Comparison of ENCODE assay signal across 2 cellular contexts in genomic region chr7:76364198-76364584, GRCh38.
TF ChIP-seq lines count a peak whose summit lies in the region.

No MANE protein-coding gene starts in this region.

TF ChIP-seq in GM23338, 12 proteins besides CTCF, POLR2A, EP300 and RAD21:
- TF ChIP-seq ETS1 (IDR thresholded peaks at IDR 0.05) (no peak), POLR2AphosphoS5 (IDR thresholded peaks at IDR 0.05; ENCODE audit: low read depth) (no peak), JUNB (IDR thresholded peaks at IDR 0.05; ENCODE audit: unreplicated experiment) (no peak), EZH2 (IDR thresholded peaks at IDR 0.05; ENCODE audit: low read depth, unreplicated experiment) (no peak), CREB1 (CRISPR knock-in tag; IDR thresholded peaks at IDR 0.05; ENCODE audit: low read depth) (no peak), EZH2phosphoT487 (IDR thresholded peaks at IDR 0.05; ENCODE audit: unreplicated experiment) (no peak), NANOG (IDR thresholded peaks at IDR 0.05; ENCODE audit: borderline replicate concordance) (no peak), STAT1 (IDR thresholded peaks at IDR 0.05; ENCODE audit: unreplicated experiment) (no peak), ZNF462 (CRISPR knock-in tag; IDR thresholded peaks at IDR 0.05) (no peak)
- TF ChIP-seq, protein P1, sequence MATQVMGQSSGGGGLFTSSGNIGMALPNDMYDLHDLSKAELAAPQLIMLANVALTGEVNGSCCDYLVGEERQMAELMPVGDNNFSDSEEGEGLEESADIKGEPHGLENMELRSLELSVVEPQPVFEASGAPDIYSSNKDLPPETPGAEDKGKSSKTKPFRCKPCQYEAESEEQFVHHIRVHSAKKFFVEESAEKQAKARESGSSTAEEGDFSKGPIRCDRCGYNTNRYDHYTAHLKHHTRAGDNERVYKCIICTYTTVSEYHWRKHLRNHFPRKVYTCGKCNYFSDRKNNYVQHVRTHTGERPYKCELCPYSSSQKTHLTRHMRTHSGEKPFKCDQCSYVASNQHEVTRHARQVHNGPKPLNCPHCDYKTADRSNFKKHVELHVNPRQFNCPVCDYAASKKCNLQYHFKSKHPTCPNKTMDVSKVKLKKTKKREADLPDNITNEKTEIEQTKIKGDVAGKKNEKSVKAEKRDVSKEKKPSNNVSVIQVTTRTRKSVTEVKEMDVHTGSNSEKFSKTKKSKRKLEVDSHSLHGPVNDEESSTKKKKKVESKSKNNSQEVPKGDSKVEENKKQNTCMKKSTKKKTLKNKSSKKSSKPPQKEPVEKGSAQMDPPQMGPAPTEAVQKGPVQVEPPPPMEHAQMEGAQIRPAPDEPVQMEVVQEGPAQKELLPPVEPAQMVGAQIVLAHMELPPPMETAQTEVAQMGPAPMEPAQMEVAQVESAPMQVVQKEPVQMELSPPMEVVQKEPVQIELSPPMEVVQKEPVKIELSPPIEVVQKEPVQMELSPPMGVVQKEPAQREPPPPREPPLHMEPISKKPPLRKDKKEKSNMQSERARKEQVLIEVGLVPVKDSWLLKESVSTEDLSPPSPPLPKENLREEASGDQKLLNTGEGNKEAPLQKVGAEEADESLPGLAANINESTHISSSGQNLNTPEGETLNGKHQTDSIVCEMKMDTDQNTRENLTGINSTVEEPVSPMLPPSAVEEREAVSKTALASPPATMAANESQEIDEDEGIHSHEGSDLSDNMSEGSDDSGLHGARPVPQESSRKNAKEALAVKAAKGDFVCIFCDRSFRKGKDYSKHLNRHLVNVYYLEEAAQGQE (IDR thresholded peaks at IDR 0.05; ENCODE audit: unreplicated experiment), result no peak
TF ChIP-seq in GM23338: peak in this region for 0.

TF ChIP-seq in H1, 55 proteins besides CTCF, POLR2A, EP300 and RAD21:
- no peak for TF ChIP-seq CTBP2 (IDR thresholded peaks at IDR 0.05; ENCODE audit: borderline replicate concordance, insufficient read depth, insufficient read length, low read length)
- TF ChIP-seq HDAC6 (IDR thresholded peaks at IDR 0.05; ENCODE audit: low read depth, low read length), result no peak
- TF ChIP-seq PHF8 (conservative IDR thresholded peaks at IDR 0.05; ENCODE audit: low read depth, low read length), result no peak
- no peak for TF ChIP-seq KDM1A (IDR thresholded peaks at IDR 0.05; ENCODE audit: borderline replicate concordance, low read length)
- TF ChIP-seq SRF (IDR thresholded peaks at IDR 0.05; ENCODE audit: low read depth, low read length), result no peak
- no peak for TF ChIP-seq BACH1 (IDR thresholded peaks at IDR 0.05; ENCODE audit: low read length)
- TF ChIP-seq SAP30 (IDR thresholded peaks at IDR 0.05; ENCODE audit: insufficient read depth, insufficient replicate concordance, low read length), result no peak
- no peak for TF ChIP-seq TAF7 (optimal IDR thresholded peaks at IDR 0.05; ENCODE audit: borderline replicate concordance, low read depth, low read length)
- no peak for TF ChIP-seq FOSL1 (IDR thresholded peaks at IDR 0.05; ENCODE audit: insufficient read depth, low read depth, low read length)
- TF ChIP-seq, protein P2, sequence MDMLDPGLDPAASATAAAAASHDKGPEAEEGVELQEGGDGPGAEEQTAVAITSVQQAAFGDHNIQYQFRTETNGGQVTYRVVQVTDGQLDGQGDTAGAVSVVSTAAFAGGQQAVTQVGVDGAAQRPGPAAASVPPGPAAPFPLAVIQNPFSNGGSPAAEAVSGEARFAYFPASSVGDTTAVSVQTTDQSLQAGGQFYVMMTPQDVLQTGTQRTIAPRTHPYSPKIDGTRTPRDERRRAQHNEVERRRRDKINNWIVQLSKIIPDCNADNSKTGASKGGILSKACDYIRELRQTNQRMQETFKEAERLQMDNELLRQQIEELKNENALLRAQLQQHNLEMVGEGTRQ (IDR thresholded peaks at IDR 0.05; ENCODE audit: low read length), result no peak
- TF ChIP-seq YY1 (IDR thresholded peaks at IDR 0.05; ENCODE audit: low read depth, low read length), result no peak
- no peak for TF ChIP-seq JUN (IDR thresholded peaks at IDR 0.05; ENCODE audit: low read depth, low read length)
- TF ChIP-seq NANOG (IDR thresholded peaks at IDR 0.05; ENCODE audit: insufficient read depth, low read depth, low read length, poor library complexity, severe bottlenecking), result no peak
- TF ChIP-seq SP2 (IDR thresholded peaks at IDR 0.05; ENCODE audit: low read length), result no peak
- TF ChIP-seq ASH2L (IDR thresholded peaks at IDR 0.05; ENCODE audit: low read length), result no peak
- TF ChIP-seq CHD1 (IDR thresholded peaks at IDR 0.05; ENCODE audit: low read depth, low read length), result no peak
- TF ChIP-seq ATF3 (IDR thresholded peaks at IDR 0.05; ENCODE audit: insufficient read depth, low read depth, low read length), result no peak
- TF ChIP-seq GABPA (IDR thresholded peaks at IDR 0.05; ENCODE audit: borderline replicate concordance, insufficient read depth, low read length), result no peak
- TF ChIP-seq ATF2 (IDR thresholded peaks at IDR 0.05; ENCODE audit: low read length), result no peak
- no peak for TF ChIP-seq SP4 (IDR thresholded peaks at IDR 0.05; ENCODE audit: low read length)
